1 cellular context compared by ENCODE assay signal in genomic region chr9:130843049-130843908, GRCh38.
TF ChIP-seq lines count a peak whose summit lies in the region.

No MANE protein-coding gene starts in this region.

TF ChIP-seq in HepG2, 621 proteins besides CTCF, POLR2A, EP300 and RAD21:
- TF ChIP-seq ZNF543 (CRISPR knock-in tag; IDR thresholded peaks at IDR 0.05) (no peak), ZFX (CRISPR knock-in tag; IDR thresholded peaks at IDR 0.05; ENCODE audit: low read depth) (no peak), ZNF274 (CRISPR knock-in tag; IDR thresholded peaks at IDR 0.05) (no peak), ZEB1 (IDR thresholded peaks at IDR 0.05; ENCODE audit: insufficient replicate concordance, low read depth) (no peak), ZNF766 (CRISPR knock-in tag; IDR thresholded peaks at IDR 0.05; ENCODE audit: borderline replicate concordance) (no peak), ATF5 (CRISPR knock-in tag; IDR thresholded peaks at IDR 0.05; ENCODE audit: low read depth) (no peak), KMT2B (CRISPR knock-in tag; IDR thresholded peaks at IDR 0.05) (no peak), MEF2D (CRISPR knock-in tag; IDR thresholded peaks at IDR 0.05) (no peak), ZFY (CRISPR knock-in tag; IDR thresholded peaks at IDR 0.05) (no peak), MLLT10 (CRISPR knock-in tag; IDR thresholded peaks at IDR 0.05) (no peak), NFKBIZ (CRISPR knock-in tag; IDR thresholded peaks at IDR 0.05) (no peak), MIER2 (CRISPR knock-in tag; IDR thresholded peaks at IDR 0.05) (no peak), MIER3 (CRISPR knock-in tag; IDR thresholded peaks at IDR 0.05; ENCODE audit: borderline replicate concordance) (no peak)
